ENCODE assay signal across 9 cellular contexts in genomic region chr6:126176266-126176665, GRCh38.
A peak's percentile ranks its signal among the peaks of the same experiment; 100 is the strongest.
DNase-seq lines count a peak whose midpoint lies in the region; ATAC-seq and TF ChIP-seq lines count a peak whose summit lies in the region.
"Had no signal": no experiment of that assay in that cellular context is flagged by ENCODE, and none has a peak within 500 bp of the region (broad histone marks: within the 10 kb centered on the region; RNA-seq: fewer than 3 reads in every experiment).

No MANE protein-coding gene starts in this region.

- H3K9me2 ChIP-seq in OCI-LY1 (ENCODE audit: low read depth, low read length) = no peaks in the 10 kb centered on the region

- peak; percentile 56 for ATAC-seq in GM19351 (IDR thresholded peaks at IDR 0.05; ENCODE audit: unreplicated experiment)
- ATAC-seq: activated T-helper 17 cell treated with anti-CD3 and anti-CD28 coated beads, Interleukin-2, amount 50 U/mL, for 72 hours had no signal

- no peaks in the 10 kb centered on the region for H3K27me3 ChIP-seq in OCI-LY1 (ENCODE audit: insufficient read depth, low read length)

- no peaks in the 10 kb centered on the region for H4K20me1 ChIP-seq in OCI-LY1 (ENCODE audit: insufficient read depth, low read length)

- no peaks in the 10 kb centered on the region for H3K9me3 ChIP-seq in OCI-LY1 (ENCODE audit: low read length)

- H3K79me2 ChIP-seq in OCI-LY1 (ENCODE audit: insufficient read depth, low read length) = no peaks in the 10 kb centered on the region

- H2AFZ ChIP-seq in OCI-LY1 (ENCODE audit: low read length) = no peak overlapping the region

- H3K4me1 ChIP-seq in OCI-LY1 (ENCODE audit: insufficient read depth, low read length, severe bottlenecking) = no peaks in the 10 kb centered on the region

- no peak overlapping the region for H3K9ac ChIP-seq in OCI-LY1 (ENCODE audit: low read length)

- CTCF ChIA-PET in AG04449 (lab: Yijun Ruan, JAX) = interaction anchor here (1.3 to 1.8 kb wide), 3 partner anchors 40 to 924 kb away, joined by 3 to 7 read pairs (median 3); no protein-coding TSS in a partner anchor

- DNase-seq in AG04449 (ENCODE audit: low read depth, low spot score) = no peak
- peak; percentile 60 for DNase-seq in fibroblast of mammary gland (ENCODE audit: low read depth)
- DNase-seq in NOMO-1 treated with DMSO at 0.1 percent for 48 hours (lab: John Stamatoyannopoulos, UW; ENCODE audit: unreplicated experiment) = no peak
- DNase-seq in NCI-H187 treated with DMSO at 0.1 percent for 48 hours (lab: John Stamatoyannopoulos, UW) = no peak
- no peak for DNase-seq in stimulated activated naive CD4-positive, alpha-beta T cell treated with Interleukin-2 at 50 U/mL for 16 hours (lab: John Stamatoyannopoulos, UW)
- DNase-seq in stimulated activated CD4-positive, alpha-beta T cell treated with anti-CD3 and anti-CD28 coated beads, Interleukin-12 subunit alpha, Interleukin-12 subunit beta, amount 100 ng/mL, for 4 hours = no peak

- H3K4me2 ChIP-seq in OCI-LY1 (ENCODE audit: low read length) = no peak overlapping the region

- POLR2A ChIA-PET in AG04449 (lab: Yijun Ruan, JAX) = no interaction called here

- no peaks in the 10 kb centered on the region for H3K36me3 ChIP-seq in OCI-LY1 (ENCODE audit: insufficient read depth, low read length)

- no peaks in the 10 kb centered on the region for H3F3A ChIP-seq in OCI-LY1 (ENCODE audit: insufficient read depth, low read length)

- H3K27ac ChIP-seq in OCI-LY1 (ENCODE audit: low read depth, low read length, poor library complexity, severe bottlenecking) = no peak overlapping the region

- H3K4me3 ChIP-seq in AG04449 (ENCODE audit: low read depth, low read length) (no peak overlapping the region), OCI-LY1 (ENCODE audit: low read depth, low read length, poor library complexity, severe bottlenecking) (no peak overlapping the region), fibroblast of mammary gland (ENCODE audit: control insufficient read depth, low read depth, low read length) (no peak overlapping the region)

- TF ChIP-seq CTCF in AG04449 (IDR thresholded peaks at IDR 0.05; ENCODE audit: insufficient read depth, low read length, missing control alignments) = peak; percentile 10
- TF ChIP-seq CTCF in OCI-LY1 (IDR thresholded peaks at IDR 0.05; ENCODE audit: low read length) = peak; percentile 33; the same call in 1 of the 2 replicates
- TF ChIP-seq CTCF in fibroblast of mammary gland (conservative IDR thresholded peaks at IDR 0.05; ENCODE audit: control insufficient read depth, insufficient read depth, low read depth, low read length) = peak; percentile 51
